Comparison of ENCODE assay signal across 12 cellular contexts in the genomic region with DNA sequence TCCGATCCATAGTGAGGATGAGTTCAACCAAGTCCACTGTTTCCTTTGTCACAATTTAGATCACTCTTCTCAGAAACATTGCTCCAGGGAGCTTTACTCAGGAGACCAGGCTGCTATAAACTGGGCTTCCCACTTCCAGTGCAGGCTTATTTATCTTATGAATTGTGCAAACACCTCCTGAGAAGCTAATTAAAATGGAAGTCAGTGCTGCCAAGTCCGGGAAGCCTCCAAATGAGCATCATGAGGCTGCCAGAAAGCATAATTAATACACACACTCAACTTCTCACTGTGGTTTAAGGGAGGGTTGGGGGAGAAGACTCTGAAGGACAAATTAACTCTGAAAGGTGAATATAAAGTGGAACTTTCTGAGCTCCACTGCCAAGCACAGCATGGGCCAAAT.
"Had no signal": no experiment of that assay in that cellular context is flagged by ENCODE, and none has a peak within 500 bp of the region (broad histone marks: within the 10 kb centered on the region; RNA-seq: fewer than 3 reads in every experiment).

No MANE protein-coding gene starts in this region.

- H3K27me3 Mint-ChIP-seq: activated naive CD8-positive, alpha-beta T cell treated with anti-CD3 and anti-CD28 coated beads for 36 hours; natural killer cell treated with Interleukin-12 subunit alpha and Interleukin-12 subunit beta and Interleukin-15 and Interleukin-18, amount 100 ng/mL, for 72 hours had no signal

- DNase-seq: activated naive CD8-positive, alpha-beta T cell treated with anti-CD3 and anti-CD28 coated beads for 36 hours; activated T-cell treated with anti-CD3 and anti-CD28 coated beads, Interleukin-2, amount 50 U/mL, for 1 hour; heart left ventricle; left ventricle myocardium superior; mammary epithelial cell; stimulated activated CD4-positive, alpha-beta T cell treated with anti-CD3 and anti-CD28 coated beads, Interleukin-4, amount 100 ng/mL, for 24 hours; stimulated activated naive CD4-positive, alpha-beta T cell treated with Interleukin-2 at 50 U/mL for 16 hours; upper lobe of left lung had no signal

- ATAC-seq: gastroesophageal sphincter; heart left ventricle; left ventricle myocardium superior; natural killer cell treated with Interleukin-12 subunit alpha and Interleukin-12 subunit beta and Interleukin-15 and Interleukin-18, amount 100 ng/mL, for 72 hours; WTC11 had no signal

- H3K27ac Mint-ChIP-seq: activated naive CD8-positive, alpha-beta T cell treated with anti-CD3 and anti-CD28 coated beads for 36 hours; natural killer cell treated with Interleukin-12 subunit alpha and Interleukin-12 subunit beta and Interleukin-15 and Interleukin-18, amount 100 ng/mL, for 72 hours; T-helper 2 cell treated with Interferon-gamma antibody and Interleukin-4, amounts not matched to agents 5 μg/mL and 100 μg/mL, for 36 hours; WTC11 had no signal

- H3K4me3 Mint-ChIP-seq: activated naive CD8-positive, alpha-beta T cell treated with anti-CD3 and anti-CD28 coated beads for 36 hours; natural killer cell treated with Interleukin-12 subunit alpha and Interleukin-12 subunit beta and Interleukin-15 and Interleukin-18, amount 100 ng/mL, for 72 hours; T-helper 2 cell treated with Interferon-gamma antibody and Interleukin-4, amounts not matched to agents 5 μg/mL and 100 μg/mL, for 36 hours; WTC11 had no signal

- H3K4me1 Mint-ChIP-seq: activated naive CD8-positive, alpha-beta T cell treated with anti-CD3 and anti-CD28 coated beads for 36 hours had no signal
